Comparison of ENCODE assay signal across 31 cellular contexts in the genomic region with DNA sequence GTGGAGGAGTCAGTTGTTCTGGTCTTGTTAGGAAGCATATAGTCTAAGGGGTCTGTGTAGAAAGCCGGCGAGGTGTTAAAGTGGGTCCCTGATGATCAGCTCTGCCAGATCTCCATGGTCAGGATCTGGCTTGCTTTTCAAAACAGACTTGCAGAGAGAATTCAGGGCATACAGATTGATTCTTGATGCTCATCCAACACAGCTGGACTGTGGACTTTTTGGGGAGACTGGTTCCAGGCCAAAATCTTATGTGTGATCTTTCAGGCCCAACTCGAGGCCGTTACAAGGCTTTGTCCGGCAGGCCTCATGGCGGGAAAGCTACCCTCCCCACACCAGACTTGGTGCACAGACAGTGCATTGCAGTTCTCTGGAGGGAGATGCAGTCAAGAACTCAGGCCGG.
"Had no signal": no experiment of that assay in that cellular context is flagged by ENCODE, and none has a peak within 500 bp of the region (broad histone marks: within the 10 kb centered on the region; RNA-seq: fewer than 3 reads in every experiment).

No MANE protein-coding gene starts in this region.

- H3K4me3 ChIP-seq: MG63 had no signal

- DNase-seq: Karpas-422, Kasumi-1, MG63, MM.1S, NCI-H1048, NCI-H1092, NCI-H1092 treated with DMSO at 0.1 percent for 48 hours, NCI-H1105, NCI-H1105 treated with DMSO at 0.1 percent for 48 hours, NCI-H1417 treated with DMSO at 0.1 percent for 48 hours, NCI-H1436, NCI-H1436 treated with DMSO at 0.1 percent for 48 hours, NCI-H1694, NCI-H1694 treated with DMSO at 0.1 percent for 48 hours, NCI-H187, NCI-H187 treated with DMSO at 0.1 percent for 48 hours, NCI-H1930, NCI-H2029, NCI-H2029 treated with DMSO at 0.1 percent for 48 hours, NCI-H2081 treated with DMSO at 0.1 percent for 48 hours, NCI-H2107, NCI-H2171, NCI-H2171 treated with DMSO at 0.1 percent for 48 hours, NCI-H2227 treated with DMSO at 0.1 percent for 48 hours, NCI-H226, NCI-H345, NCI-H446, NCI-H446 treated with DMSO at 0.1 percent for 48 hours, NCI-H510A, NCI-H510A treated with DMSO at 0.1 percent for 48 hours, NCI-H524 had no signal

- H3K9me3 ChIP-seq: MG63 had no signal

- H3K36me3 ChIP-seq: MG63 had no signal

- H3K27me3 ChIP-seq: MG63 had no signal
